22 cellular contexts compared by ENCODE assay signal in genomic region chr1:202173993-202174392, GRCh38. TPM values are rescaled to one million over a fixed set of nuclear protein-coding genes. Genes with fewer than 3 reads are reported as not detected.
DNase-seq lines count a peak whose midpoint lies in the region; ATAC-seq and TF ChIP-seq lines count a peak whose summit lies in the region.
"Had no signal": no experiment of that assay in that cellular context is flagged by ENCODE, and none has a peak within 500 bp of the region (broad histone marks: within the 10 kb centered on the region; RNA-seq: fewer than 3 reads in every experiment).

No MANE protein-coding gene starts in this region.

- intact Hi-C loops in activated CD4-positive, alpha-beta T cell treated with anti-CD3 and anti-CD28 coated beads for 36 hours (cut with DNase I, micrococcal nuclease): no loop called here

- H3K4me1 Mint-ChIP-seq in activated CD4-positive, alpha-beta T cell treated with anti-CD3 and anti-CD28 coated beads for 36 hours: no peaks in the 10 kb centered on the region
- H3K4me1 Mint-ChIP-seq in progenitor cell of endocrine pancreas (ENCODE audit: low read depth): no peaks in the 10 kb centered on the region
- H3K4me1 Mint-ChIP-seq: H9 had no signal

- no peak overlapping the region for H3K27ac Mint-ChIP-seq in activated CD4-positive, alpha-beta T cell treated with anti-CD3 and anti-CD28 coated beads for 36 hours
- H3K27ac Mint-ChIP-seq in progenitor cell of endocrine pancreas: peak overlapping the region; percentile 56
- H3K27ac Mint-ChIP-seq: CD4-positive, CD25-positive, alpha-beta regulatory T cell; CD8-positive, alpha-beta T cell; HFFc6 had no signal

- POLR2A ChIA-PET in activated CD4-positive, alpha-beta T cell treated with anti-CD3 and anti-CD28 coated beads for 36 hours (lab: Charles Lee): no interaction called here

- no peaks in the 10 kb centered on the region for H3K36me3 Mint-ChIP-seq in activated CD4-positive, alpha-beta T cell treated with anti-CD3 and anti-CD28 coated beads for 36 hours (ENCODE audit: low read depth)
- H3K36me3 Mint-ChIP-seq in progenitor cell of endocrine pancreas (ENCODE audit: insufficient read depth): no peaks in the 10 kb centered on the region
- H3K36me3 Mint-ChIP-seq: CD4-positive, CD25-positive, alpha-beta regulatory T cell; CD8-positive, alpha-beta T cell had no signal

- no peak for ATAC-seq in activated CD4-positive, alpha-beta T cell treated with anti-CD3 and anti-CD28 coated beads for 36 hours
- no peak for ATAC-seq in GM21786 (IDR thresholded peaks at IDR 0.05; ENCODE audit: unreplicated experiment)
- ATAC-seq: CD8-positive, alpha-beta T cell had no signal

- CTCF ChIA-PET in activated CD4-positive, alpha-beta T cell treated with anti-CD3 and anti-CD28 coated beads for 36 hours (lab: Charles Lee): interaction anchor here (1.1 to 1.9 kb wide), 3 partner anchors 10 to 19 kb away, joined by 4 to 9 read pairs (median 8); partner anchors contain the start of genes LGR6 and PTPN7

- H3K27ac ChIP-seq in WERI-Rb-1 (no peak overlapping the region), tibial nerve (no peak overlapping the region)
- H3K27ac ChIP-seq: C4-2B, GM23248 had no signal

- H3K36me3 ChIP-seq in WERI-Rb-1 (no peaks in the 10 kb centered on the region), tibial nerve (peaks cover 0 to 7% (median 0%) of the 10 kb centered on the region in 3 donors), HAP-1 (replicated peaks) (no peaks in the 10 kb centered on the region)

- WGBS in tibial nerve, 2 donors: 83 to 91% methylated on average over 7 of the region's 7 CpGs

- no peak for TF ChIP-seq POLR2A in tibial nerve (IDR thresholded peaks at IDR 0.05)

- H3K9me3 ChIP-seq in WERI-Rb-1 (ENCODE audit: severe bottlenecking): no peaks in the 10 kb centered on the region
- no peaks in the 10 kb centered on the region for H3K9me3 ChIP-seq in tibial nerve
- no peaks in the 10 kb centered on the region for H3K9me3 ChIP-seq in HAP-1
- H3K9me3 ChIP-seq: Caco-2 had no signal

- H3K4me3 ChIP-seq in WERI-Rb-1 (ENCODE audit: low read depth, low read length) (no peak overlapping the region), tibial nerve (no peak overlapping the region), HAP-1 (no peak overlapping the region)
- H3K4me3 ChIP-seq: GM23248 had no signal

- H3K4me3 Mint-ChIP-seq in activated CD4-positive, alpha-beta T cell treated with anti-CD3 and anti-CD28 coated beads for 36 hours: no peak overlapping the region
- no peak overlapping the region for H3K4me3 Mint-ChIP-seq in progenitor cell of endocrine pancreas (ENCODE audit: low read depth)
- H3K4me3 Mint-ChIP-seq: CD4-positive, CD25-positive, alpha-beta regulatory T cell; CD8-positive, alpha-beta T cell; H9; HFFc6 had no signal

- no peak for TF ChIP-seq EP300 in tibial nerve (IDR thresholded peaks at IDR 0.05)

- peak; percentile 25 for DNase-seq in activated CD4-positive, alpha-beta T cell treated with anti-CD3 and anti-CD28 coated beads for 36 hours
- no peak for DNase-seq in activated CD4-positive, alpha-beta T cell treated with anti-CD3 and anti-CD28 coated beads for 4 hours
- DNase-seq in HT-29 (ENCODE audit: low spot score) (peak; percentile 30), WERI-Rb-1 (peak; percentile 31), progenitor cell of endocrine pancreas (ENCODE audit: low spot score, unreplicated experiment) (no peak), tibial nerve (ENCODE audit: low spot score in 2 of 2) (no peak), HAP-1 (ENCODE audit: low spot score in 2 of 2) (no peak)
- DNase-seq: Caco-2; CD4-positive, CD25-positive, alpha-beta regulatory T cell; CD8-positive, alpha-beta T cell; DMS153; DMS79 treated with DMSO at 0.1 percent for 48 hours; GF-D8; GM23248; H9; HFFc6 had no signal

- H3K4me1 ChIP-seq in tibial nerve (no peaks in the 10 kb centered on the region), HAP-1 (no peaks in the 10 kb centered on the region)
- H3K4me1 ChIP-seq: Caco-2 had no signal

- in situ Hi-C loops in HAP-1 (cut with MboI; ENCODE audit: low sequenced_read_pairs): no loop called here

- TF ChIP-seq CTCF in WERI-Rb-1 (IDR thresholded peaks at IDR 0.05; ENCODE audit: low read depth, low read length) (no peak), progenitor cell of endocrine pancreas (IDR thresholded peaks at IDR 0.05; ENCODE audit: unreplicated experiment) (no peak), tibial nerve (IDR thresholded peaks at IDR 0.05) (no peak)

- no peaks in the 10 kb centered on the region for H3K27me3 Mint-ChIP-seq in activated CD4-positive, alpha-beta T cell treated with anti-CD3 and anti-CD28 coated beads for 36 hours
- H3K27me3 Mint-ChIP-seq in progenitor cell of endocrine pancreas: peaks cover 6% of the 10 kb centered on the region
- H3K27me3 Mint-ChIP-seq: CD4-positive, CD25-positive, alpha-beta regulatory T cell had no signal

- H3K27me3 ChIP-seq in WERI-Rb-1 (ENCODE audit: insufficient read depth, low read depth, severe bottlenecking) (no peaks in the 10 kb centered on the region), tibial nerve (no peaks in the 10 kb centered on the region), HAP-1 (ENCODE audit: low read depth) (peaks cover under 1% of the 10 kb centered on the region; the same call in 1 of the 2 replicates)

- H3K9me3 Mint-ChIP-seq in activated CD4-positive, alpha-beta T cell treated with anti-CD3 and anti-CD28 coated beads for 36 hours (ENCODE audit: low read depth): no peaks in the 10 kb centered on the region
- no peaks in the 10 kb centered on the region for H3K9me3 Mint-ChIP-seq in progenitor cell of endocrine pancreas (ENCODE audit: low read depth)
- H3K9me3 Mint-ChIP-seq: CD4-positive, CD25-positive, alpha-beta regulatory T cell; CD8-positive, alpha-beta T cell; H9; HFFc6 had no signal

RNA-seq across cellular contexts. Expression of gene PTPN7, which starts 13.6 kb away (rescaled TPM):
- 100 to 1,000 TPM; 188 to 221 TPM for total RNA-seq in activated CD4-positive, alpha-beta T cell treated with anti-CD3 and anti-CD28 coated beads for 36 hours
- 16.3 and 16.8 TPM in 2 replicates for total RNA-seq in HT-29 (2014; rRNA removed; shearing (Covaris generic))
- total RNA-seq in progenitor cell of endocrine pancreas (not detected in 2 replicates), tibial nerve (10 to 100 TPM in 1 of 4 donors, 1 to 10 TPM in 3; 1.2 to 13.8 (median 6.8) TPM)
- total RNA-seq: A172, Caco-2, G401, GM23248, HFFc6 had no signal

RNA-seq across cellular contexts. Expression of gene LGR6, which starts 19.6 kb away (rescaled TPM):
- under 1 TPM; 0.09 to 0.14 TPM for total RNA-seq in activated CD4-positive, alpha-beta T cell treated with anti-CD3 and anti-CD28 coated beads for 36 hours
- total RNA-seq in HT-29 (2014; rRNA removed; shearing (Covaris generic)): 0.18 and 0.42 TPM in 2 replicates
- 0.47 and 0.50 TPM in 2 replicates for total RNA-seq in progenitor cell of endocrine pancreas
- under 1 TPM in 1 of 4 donors, not detected in 3; 0.42 TPM for total RNA-seq in tibial nerve
- total RNA-seq: A172, A673, G401, GM23248, H4, HFFc6 had no signal

RNA-seq across cellular contexts. Expression of gene ARL8A, which starts 29.5 kb away (rescaled TPM):
- 10 to 100 TPM; 32.3 to 51.7 TPM for total RNA-seq in activated CD4-positive, alpha-beta T cell treated with anti-CD3 and anti-CD28 coated beads for 36 hours
- 17.0 and 21.2 TPM in 2 replicates for total RNA-seq in HT-29 (2014; rRNA removed; shearing (Covaris generic))
- total RNA-seq in progenitor cell of endocrine pancreas: 43.7 and 57.2 TPM in 2 replicates
- total RNA-seq in tibial nerve: 10 to 100 TPM; 35.0 to 64.5 (median 49.3) TPM

RNA-seq across cellular contexts. Expression of gene GPR37L1, which starts 51.3 kb away (rescaled TPM):
- not detected for total RNA-seq in activated CD4-positive, alpha-beta T cell treated with anti-CD3 and anti-CD28 coated beads for 36 hours
- total RNA-seq in HT-29 (2014; rRNA removed; shearing (Covaris generic)): 0.69 TPM in 1 of 2 replicates, not detected in the other
- total RNA-seq in progenitor cell of endocrine pancreas (0.04 TPM in 1 of 2 replicates, not detected in the other), tibial nerve (10 to 100 TPM; 13.8 to 26.3 (median 24.3) TPM)
- total RNA-seq: A673; CD4-positive, CD25-positive, alpha-beta regulatory T cell; CD8-positive, alpha-beta T cell; G401; GM23248; HFFc6 had no signal

Comparison
In these comparisons a context has a peak if more than half of its experiments do, and no peak if none do; other contexts are left out.
1. DNase-seq: peak in activated CD4-positive, alpha-beta T cell treated with anti-CD3 and anti-CD28 coated beads for 36 hours (single experiment), HT-29 (single experiment) and WERI-Rb-1 (single experiment); none in activated CD4-positive, alpha-beta T cell treated with anti-CD3 and anti-CD28 coated beads for 4 hours (0 of 2), progenitor cell of endocrine pancreas (single experiment), tibial nerve (0 of 2) and HAP-1 (0 of 2).
2. RNA of gene PTPN7, which starts 13.6 kb away (total RNA-seq): 188 to 221 TPM in activated CD4-positive, alpha-beta T cell treated with anti-CD3 and anti-CD28 coated beads for 36 hours; 16.3 to 16.8 TPM in HT-29, 1.2 to 13.8 TPM in tibial nerve and not detected in progenitor cell of endocrine pancreas; every median in the first group is over 10 times any median in the second.